In the genomic region with DNA sequence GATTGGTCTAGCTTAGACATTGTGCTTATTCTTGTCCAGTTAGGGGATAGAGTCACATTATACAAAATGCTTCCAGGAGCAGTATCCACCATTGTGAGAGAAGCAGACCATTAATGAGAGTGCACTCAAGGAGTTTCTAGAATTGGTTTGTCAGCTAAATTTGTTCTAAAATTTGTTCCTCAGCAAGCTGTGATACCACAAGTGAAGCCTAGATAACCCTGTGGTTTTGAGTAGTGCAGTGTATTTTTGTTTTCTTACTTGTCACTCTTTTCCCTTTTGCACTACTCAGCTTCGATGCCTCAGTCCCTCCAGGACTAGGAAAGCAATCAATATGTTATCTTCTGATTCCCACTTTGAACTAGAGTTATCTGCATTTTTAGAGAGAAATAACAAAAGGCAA, we compare ENCODE assay signal across 27 cellular contexts.
"Had no signal": no experiment of that assay in that cellular context is flagged by ENCODE, and none has a peak within 500 bp of the region (broad histone marks: within the 10 kb centered on the region; RNA-seq: fewer than 3 reads in every experiment).

No MANE protein-coding gene starts in this region.

- H3K27ac ChIP-seq: brain microvascular endothelial cell, coronary artery, dorsolateral prefrontal cortex had no signal

- ATAC-seq: activated CD4-positive, alpha-beta T cell treated with anti-CD3 and anti-CD28 coated beads for 36 hours; activated CD8-positive, alpha-beta memory T cell treated with anti-CD3 and anti-CD28 coated beads, Interleukin-2, amount 10 ng/mL, durations not matched to agents 7 days and 5 days; activated CD8-positive, alpha-beta T cell treated with anti-CD3 and anti-CD28 coated beads, Interleukin-2, amount 10 ng/mL, durations not matched to agents 7 days and 5 days; activated T-cell treated with anti-CD3 and anti-CD28 coated beads, Interleukin-2, amount 50 U/mL, for 4 hours; activated T-helper 17 cell treated with anti-CD3 and anti-CD28 coated beads, Interleukin-2, amount 50 U/mL, for 72 hours; esophagus mucosa; T-helper 17 cell had no signal

- H3K36me3 ChIP-seq: brain microvascular endothelial cell had no signal

- H3K27me3 ChIP-seq: brain microvascular endothelial cell, dorsolateral prefrontal cortex had no signal

- DNase-seq: activated CD4-positive, alpha-beta memory T cell treated with anti-CD3 and anti-CD28 coated beads for 36 hours; activated CD4-positive, alpha-beta T cell treated with anti-CD3 and anti-CD28 coated beads for 36 hours; activated CD4-positive, alpha-beta T cell treated with anti-CD3 and anti-CD28 coated beads, Interleukin-2, amount 10 ng/mL, durations not matched to agents 24 days and 14 days; activated CD4-positive, CD25-positive, alpha-beta regulatory T cell; activated CD4-positive, CD25-positive, alpha-beta regulatory T cell treated with anti-CD3 and anti-CD28 coated beads, Interleukin-2, amount 50 U/mL, for 72 hours; activated CD8-positive, alpha-beta memory T cell treated with anti-CD3 and anti-CD28 coated beads, Interleukin-2, amount 10 ng/mL, durations not matched to agents 7 days and 5 days; activated CD8-positive, alpha-beta memory T cell treated with anti-CD3 and anti-CD28 coated beads, Interleukin-2, amount 50 U/mL, for 48 hours; activated CD8-positive, alpha-beta T cell treated with anti-CD3 and anti-CD28 coated beads, Interleukin-2, amount 10 ng/mL, durations not matched to agents 7 days and 5 days; activated effector memory CD4-positive, alpha-beta T cell treated with Interleukin-2 at 50 U/mL for 16 hours; activated gamma-delta T cell treated with Interleukin-2 at 50 U/mL for 16 hours; activated naive CD4-positive, alpha-beta T cell treated with anti-CD3 and anti-CD28 coated beads, Interleukin-2, amount 50 U/mL, for 16 hours; activated naive CD4-positive, alpha-beta T cell treated with Interleukin-2 at 50 U/mL for 16 hours; activated T-cell treated with anti-CD3 and anti-CD28 coated beads for 4 hours; activated T-cell treated with anti-CD3 and anti-CD28 coated beads, Interleukin-2, amount 50 U/mL, for 4 hours; amniotic stem cell; anterior cingulate cortex; brain microvascular endothelial cell; dorsolateral prefrontal cortex; effector memory CD4-positive, alpha-beta T cell; endodermal cell; foreskin fibroblast; head of caudate nucleus; T-helper 17 cell; T1000 had no signal

- H3K4me3 ChIP-seq: coronary artery, dorsolateral prefrontal cortex had no signal
